ENCODE assay signal across 13 cellular contexts in genomic region chr10:1203704-1204103, GRCh38.
DNase-seq lines count a peak whose midpoint lies in the region; ATAC-seq and TF ChIP-seq lines count a peak whose summit lies in the region.
"Had no signal": no experiment of that assay in that cellular context is flagged by ENCODE, and none has a peak within 500 bp of the region (broad histone marks: within the 10 kb centered on the region; RNA-seq: fewer than 3 reads in every experiment).

No MANE protein-coding gene starts in this region.

- TF ChIP-seq CTCF in osteocyte (IDR thresholded peaks at IDR 0.05) (no peak), upper lobe of right lung (IDR thresholded peaks at IDR 0.05) (no peak)

- H3K27me3 ChIP-seq in upper lobe of right lung: peaks cover 11% of the 10 kb centered on the region

- no peaks in the 10 kb centered on the region for H3K36me3 Mint-ChIP-seq in activated T-cell treated with anti-CD3 and anti-CD28 coated beads, Interleukin-2, amount 50 U/mL, for 24 hours (ENCODE audit: low read depth)
- H3K36me3 Mint-ChIP-seq in activated T-cell treated with anti-CD3 and anti-CD28 coated beads, Interleukin-2, amount 50 U/mL, for 4 hours (ENCODE audit: insufficient read depth): no peaks in the 10 kb centered on the region
- H3K36me3 Mint-ChIP-seq in osteocyte (ENCODE audit: unreplicated experiment): no peaks in the 10 kb centered on the region
- H3K36me3 Mint-ChIP-seq: CD8-positive, alpha-beta memory T cell had no signal

- no peaks in the 10 kb centered on the region for H3K9me3 Mint-ChIP-seq in activated T-cell treated with anti-CD3 and anti-CD28 coated beads, Interleukin-2, amount 50 U/mL, for 24 hours
- H3K9me3 Mint-ChIP-seq in activated T-cell treated with anti-CD3 and anti-CD28 coated beads, Interleukin-2, amount 50 U/mL, for 4 hours: no peaks in the 10 kb centered on the region
- H3K9me3 Mint-ChIP-seq in osteocyte (ENCODE audit: unreplicated experiment): no peaks in the 10 kb centered on the region
- H3K9me3 Mint-ChIP-seq: CD8-positive, alpha-beta memory T cell had no signal

- H3K4me1 Mint-ChIP-seq in activated T-cell treated with anti-CD3 and anti-CD28 coated beads, Interleukin-2, amount 50 U/mL, for 24 hours (ENCODE audit: low read depth): no peaks in the 10 kb centered on the region
- H3K4me1 Mint-ChIP-seq in activated T-cell treated with anti-CD3 and anti-CD28 coated beads, Interleukin-2, amount 50 U/mL, for 4 hours (ENCODE audit: low read depth): no peaks in the 10 kb centered on the region
- peaks cover 9% of the 10 kb centered on the region for H3K4me1 Mint-ChIP-seq in osteocyte (ENCODE audit: unreplicated experiment)
- H3K4me1 Mint-ChIP-seq: CD8-positive, alpha-beta memory T cell had no signal

- no peaks in the 10 kb centered on the region for H3K4me1 ChIP-seq in upper lobe of right lung

- ATAC-seq in activated T-cell treated with anti-CD3 and anti-CD28 coated beads, Interleukin-2, amount 50 U/mL, for 4 hours: no peak
- no peak for ATAC-seq in upper lobe of right lung
- ATAC-seq in GM21381 (IDR thresholded peaks at IDR 0.05; ENCODE audit: unreplicated experiment): no peak
- ATAC-seq in GM19397 (IDR thresholded peaks at IDR 0.05; ENCODE audit: unreplicated experiment): no peak

- no peak overlapping the region for H3K4me3 Mint-ChIP-seq in activated T-cell treated with anti-CD3 and anti-CD28 coated beads, Interleukin-2, amount 50 U/mL, for 24 hours
- H3K4me3 Mint-ChIP-seq in activated T-cell treated with anti-CD3 and anti-CD28 coated beads, Interleukin-2, amount 50 U/mL, for 4 hours: no peak overlapping the region
- no peak overlapping the region for H3K4me3 Mint-ChIP-seq in osteocyte (ENCODE audit: unreplicated experiment)
- H3K4me3 Mint-ChIP-seq: CD8-positive, alpha-beta memory T cell had no signal

- peak; percentile 2 for DNase-seq in activated T-cell treated with anti-CD3 and anti-CD28 coated beads, Interleukin-2, amount 50 U/mL, for 24 hours
- no peak for DNase-seq in activated T-cell treated with anti-CD3 and anti-CD28 coated beads, Interleukin-2, amount 50 U/mL, for 4 hours
- DNase-seq in islet precursor cell: peak; percentile 33
- DNase-seq in osteocyte (ENCODE audit: extremely low spot score, unreplicated experiment): peak; percentile 76
- DNase-seq in upper lobe of right lung: peak; percentile 29
- DNase-seq in NOMO-1 (lab: John Stamatoyannopoulos, UW; ENCODE audit: unreplicated experiment in 2 of 2): no peak
- DNase-seq: CD8-positive, alpha-beta memory T cell; GF-D8; GM23248; H7 had no signal

- H3K27ac Mint-ChIP-seq in activated T-cell treated with anti-CD3 and anti-CD28 coated beads, Interleukin-2, amount 50 U/mL, for 24 hours: no peak overlapping the region
- no peak overlapping the region for H3K27ac Mint-ChIP-seq in osteocyte (ENCODE audit: unreplicated experiment)
- H3K27ac Mint-ChIP-seq: CD8-positive, alpha-beta memory T cell had no signal

- H3K27me3 Mint-ChIP-seq in activated T-cell treated with anti-CD3 and anti-CD28 coated beads, Interleukin-2, amount 50 U/mL, for 24 hours: no peaks in the 10 kb centered on the region
- no peaks in the 10 kb centered on the region for H3K27me3 Mint-ChIP-seq in activated T-cell treated with anti-CD3 and anti-CD28 coated beads, Interleukin-2, amount 50 U/mL, for 4 hours (ENCODE audit: low read depth)
- peaks cover under 1% of the 10 kb centered on the region for H3K27me3 Mint-ChIP-seq in osteocyte (ENCODE audit: unreplicated experiment)

- H3K9me3 ChIP-seq in upper lobe of right lung: no peaks in the 10 kb centered on the region

- no peak overlapping the region for H3K4me3 ChIP-seq in upper lobe of right lung
- H3K4me3 ChIP-seq: GM23248 had no signal

- intact Hi-C loops in upper lobe of right lung (cut with DNase I): no loop called here

- no peaks in the 10 kb centered on the region for H3K36me3 ChIP-seq in upper lobe of right lung

- no peak overlapping the region for H3K27ac ChIP-seq in upper lobe of right lung
- H3K27ac ChIP-seq: 22Rv1, GM23248 had no signal

Comparison
In these comparisons a context has a peak if more than half of its experiments do, and no peak if none do; other contexts are left out.
1. DNase-seq: peak in activated T-cell treated with anti-CD3 and anti-CD28 coated beads, Interleukin-2, amount 50 U/mL, for 24 hours (single experiment), islet precursor cell (single experiment), osteocyte (single experiment) and upper lobe of right lung (single experiment); none in activated T-cell treated with anti-CD3 and anti-CD28 coated beads, Interleukin-2, amount 50 U/mL, for 4 hours (single experiment) and NOMO-1 (0 of 2).